Comparison of ENCODE assay signal across 1 cellular context in the genomic region with DNA sequence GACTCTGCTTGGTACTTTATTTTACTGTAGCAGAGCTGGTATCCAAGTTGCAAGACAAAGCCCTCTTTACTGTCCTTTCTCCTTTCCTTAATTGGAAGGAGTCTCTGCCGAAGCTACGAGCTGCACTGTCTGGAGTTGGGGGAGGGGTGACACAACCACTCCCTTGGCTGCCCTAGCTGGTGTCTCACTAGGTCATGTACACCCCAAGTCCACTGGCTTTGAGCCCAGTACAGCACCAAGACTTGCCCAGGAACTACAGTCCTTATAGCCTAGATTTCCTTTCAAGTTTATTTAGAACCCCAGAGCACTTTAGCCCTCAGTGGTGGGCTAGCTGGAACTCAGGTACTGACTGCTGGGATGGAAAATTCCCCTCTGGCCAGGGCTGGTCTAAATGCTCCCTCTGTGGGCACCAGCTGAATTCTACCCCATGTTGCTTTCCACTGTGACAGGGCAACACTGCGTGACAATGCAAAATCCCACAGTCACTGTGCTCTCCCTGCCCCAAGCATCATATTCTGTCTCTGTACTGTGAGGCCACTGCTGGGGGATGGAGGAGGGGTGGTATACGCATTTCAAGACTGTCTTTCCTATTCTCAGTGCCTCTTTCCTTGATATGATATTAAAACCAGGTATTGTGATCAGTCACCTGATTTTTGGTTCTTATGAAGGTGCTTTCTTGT.
TF ChIP-seq lines count a peak whose summit lies in the region.

No MANE protein-coding gene starts in this region.

TF ChIP-seq in H1, 55 proteins besides CTCF, POLR2A, EP300 and RAD21:
- no peak for TF ChIP-seq SIX5 (IDR thresholded peaks at IDR 0.05; ENCODE audit: low read depth, low read length)
- no peak for TF ChIP-seq CTBP2 (IDR thresholded peaks at IDR 0.05; ENCODE audit: borderline replicate concordance, insufficient read depth, insufficient read length, low read length)
- TF ChIP-seq BCL11A (IDR thresholded peaks at IDR 0.05; ENCODE audit: low read depth in 2 of 2, low read length in 2 of 2) = no peak
- TF ChIP-seq PHF8 (conservative IDR thresholded peaks at IDR 0.05; ENCODE audit: low read depth, low read length) = no peak
